In the genomic region with DNA sequence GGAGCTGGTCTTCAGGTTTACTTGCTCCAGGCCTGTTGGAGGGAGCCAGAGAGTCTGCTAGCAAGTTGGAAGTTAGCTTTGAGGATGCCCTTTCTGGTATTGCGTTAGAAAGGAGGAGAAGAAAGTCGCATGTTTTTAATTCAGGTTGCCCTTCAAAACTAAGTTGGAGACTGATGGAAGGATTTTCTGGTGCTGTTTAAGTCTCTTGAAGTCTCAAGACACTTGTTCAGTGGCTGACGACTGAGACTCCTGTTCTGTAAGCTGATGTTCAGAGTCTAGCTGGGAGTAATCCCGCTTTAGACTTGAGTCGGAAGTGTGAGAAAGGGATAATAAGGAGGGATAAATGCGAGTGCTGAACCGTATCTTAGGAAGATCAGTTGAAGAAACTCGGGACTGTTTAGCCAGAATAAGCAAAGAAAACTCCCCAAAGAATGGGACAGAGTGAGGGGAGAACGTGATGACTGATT, we compare ENCODE assay signal across 8 cellular contexts. TPM values are rescaled to one million over a fixed set of nuclear protein-coding genes. Genes with fewer than 3 reads are reported as not detected.
DNase-seq lines count a peak whose midpoint lies in the region; ATAC-seq and TF ChIP-seq lines count a peak whose summit lies in the region.

No MANE protein-coding gene starts in this region.

- H2AFZ ChIP-seq in osteoblast (ENCODE audit: low read length), result peak overlapping the region; percentile 88

- H3K4me1 ChIP-seq in SJSA1 (replicated peaks) (peaks cover 16% of the 10 kb centered on the region), osteoblast (ENCODE audit: insufficient read depth, low read length) (peaks cover 15% of the 10 kb centered on the region)

- H3K9me3 Mint-ChIP-seq in activated CD4-positive, alpha-beta T cell treated with anti-CD3 and anti-CD28 coated beads for 36 hours (ENCODE audit: low read depth), result no peaks in the 10 kb centered on the region

- H3K27me3 ChIP-seq in SJSA1 (replicated peaks) (peaks cover 34% of the 10 kb centered on the region), osteoblast (ENCODE audit: insufficient read depth, low read length) (peaks cover 37% of the 10 kb centered on the region)

- peaks cover 40% of the 10 kb centered on the region for H3K79me2 ChIP-seq in osteoblast (ENCODE audit: insufficient read depth, low read length)

- H3K27ac Mint-ChIP-seq in activated CD4-positive, alpha-beta T cell treated with anti-CD3 and anti-CD28 coated beads for 36 hours, result peak overlapping the region; percentile 94

- peaks cover 46% of the 10 kb centered on the region for H3K36me3 ChIP-seq in SJSA1
- H3K36me3 ChIP-seq in osteoblast (ENCODE audit: insufficient read depth, low read length), result peaks cover 31% of the 10 kb centered on the region

- H3K9me3 ChIP-seq in SJSA1 (replicated peaks) (peaks cover 7% of the 10 kb centered on the region), osteoblast (ENCODE audit: low read depth, low read length) (no peaks in the 10 kb centered on the region)

- H3K27ac ChIP-seq in SJSA1 (peak overlapping the region; percentile 65), osteoblast (ENCODE audit: low read depth, low read length) (peak overlapping the region; percentile 81)

- CTCF ChIA-PET in activated CD4-positive, alpha-beta T cell treated with anti-CD3 and anti-CD28 coated beads for 36 hours (lab: Charles Lee), result interaction anchor here (1.0 to 1.1 kb wide), 2 partner anchors 16 to 226 kb away, joined by 3 to 4 read pairs; no protein-coding TSS in a partner anchor

- H4K20me1 ChIP-seq in osteoblast (ENCODE audit: insufficient read depth, low read length), result peaks cover 12% of the 10 kb centered on the region

- intact Hi-C loops in activated CD4-positive, alpha-beta T cell treated with anti-CD3 and anti-CD28 coated beads for 36 hours (cut with DNase I, micrococcal nuclease), result loop anchor here (2.0 to 5.0 kb wide), 6 partner anchors 17 to 463 kb away; partner anchors contain the start of genes ACACA (in 1 of the 2), GGNBP2 (in 1 of the 2), TADA2A (in 1 of the 2) and ZNHIT3 (in 1 of the 2)

- peak; percentile 6 for ATAC-seq in activated CD4-positive, alpha-beta T cell treated with anti-CD3 and anti-CD28 coated beads for 36 hours

- H3K36me3 Mint-ChIP-seq in activated CD4-positive, alpha-beta T cell treated with anti-CD3 and anti-CD28 coated beads for 36 hours (ENCODE audit: low read depth), result peaks cover 41% of the 10 kb centered on the region

- no peak for TF ChIP-seq CTCF in fibroblast of mammary gland (conservative IDR thresholded peaks at IDR 0.05; ENCODE audit: control insufficient read depth, insufficient read depth, low read depth, low read length)
- TF ChIP-seq CTCF in osteoblast (IDR thresholded peaks at IDR 0.05; ENCODE audit: extremely low read depth, low read depth, low read length), result no peak

- peak overlapping the region; percentile 90 for H3K4me3 Mint-ChIP-seq in activated CD4-positive, alpha-beta T cell treated with anti-CD3 and anti-CD28 coated beads for 36 hours

- POLR2A ChIA-PET in activated CD4-positive, alpha-beta T cell treated with anti-CD3 and anti-CD28 coated beads for 36 hours (lab: Charles Lee), result interaction anchor here (0.7 to 1.6 kb wide), 2 partner anchors 12 to 28 kb away, joined by 3 to 8 read pairs; partner anchors contain the start of gene LHX1

- peaks cover 48% of the 10 kb centered on the region for H3K4me1 Mint-ChIP-seq in activated CD4-positive, alpha-beta T cell treated with anti-CD3 and anti-CD28 coated beads for 36 hours

- DNase-seq in activated CD4-positive, alpha-beta T cell treated with anti-CD3 and anti-CD28 coated beads for 36 hours, result no peak
- DNase-seq in activated CD4-positive, alpha-beta T cell treated with anti-CD3 and anti-CD28 coated beads for 4 hours, result no peak
- no peak for DNase-seq in SJSA1 (ENCODE audit: low read depth in 1 of 2, low spot score in 2 of 2)
- DNase-seq in fibroblast of mammary gland (ENCODE audit: low read depth), result peak; percentile 50
- peak; percentile 69 for DNase-seq in osteoblast (ENCODE audit: insufficient read length, low spot score, missing footprints)
- no peak for DNase-seq in T1000 (lab: John Stamatoyannopoulos, UW)
- DNase-seq in SKM-1 (lab: John Stamatoyannopoulos, UW; ENCODE audit: unreplicated experiment), result no peak
- no peak for DNase-seq in activated gamma-delta T cell treated with Interleukin-2 at 50 U/mL for 16 hours

- H3K4me3 ChIP-seq in SJSA1 (peak overlapping the region; percentile 69), fibroblast of mammary gland (ENCODE audit: control insufficient read depth, low read depth, low read length) (peak overlapping the region; percentile 88), osteoblast (ENCODE audit: insufficient read depth, low read length) (peak overlapping the region; percentile 93)

- H3K27me3 Mint-ChIP-seq in activated CD4-positive, alpha-beta T cell treated with anti-CD3 and anti-CD28 coated beads for 36 hours, result peaks cover 26% of the 10 kb centered on the region

- peak overlapping the region; percentile 98 for H3K4me2 ChIP-seq in osteoblast (ENCODE audit: insufficient read depth, low read length)

RNA-seq across cellular contexts. Expression of gene AATF, which starts 0.7 kb away (rescaled TPM):
- 100 to 1,000 TPM in 1 of 2 experiments, 10 to 100 TPM in 1; 87.9 to 149 TPM for total RNA-seq in activated CD4-positive, alpha-beta T cell treated with anti-CD3 and anti-CD28 coated beads for 36 hours
- total RNA-seq in SJSA1 (2014; rRNA removed; shearing (Covaris generic)), result 52.2 and 55.7 TPM in 2 replicates
- total RNA-seq in osteoblast, result 22.4 and 24.2 TPM in 2 replicates

RNA-seq across cellular contexts. Expression of gene LHX1, which starts 12.2 kb away (rescaled TPM):
- total RNA-seq in activated CD4-positive, alpha-beta T cell treated with anti-CD3 and anti-CD28 coated beads for 36 hours, result not detected
- total RNA-seq in SJSA1 (2014; rRNA removed; shearing (Covaris generic)), result not detected in 2 replicates
- total RNA-seq in osteoblast, result not detected in 2 replicates

Comparison
In these comparisons a context has a peak if more than half of its experiments do, and no peak if none do; other contexts are left out.
1. DNase-seq: peak in fibroblast of mammary gland (single experiment) and osteoblast (single experiment); none in activated CD4-positive, alpha-beta T cell treated with anti-CD3 and anti-CD28 coated beads for 36 hours (single experiment), activated CD4-positive, alpha-beta T cell treated with anti-CD3 and anti-CD28 coated beads for 4 hours (0 of 2), SJSA1 (0 of 2), T1000 (single experiment), SKM-1 (single experiment) and activated gamma-delta T cell treated with Interleukin-2 at 50 U/mL for 16 hours (single experiment).
2. Peak in every context shown above with its lines, with median percentiles within 50 percentile points of each other: H3K4me3 ChIP-seq.